ENCODE assay signal across 12 cellular contexts in the genomic region with DNA sequence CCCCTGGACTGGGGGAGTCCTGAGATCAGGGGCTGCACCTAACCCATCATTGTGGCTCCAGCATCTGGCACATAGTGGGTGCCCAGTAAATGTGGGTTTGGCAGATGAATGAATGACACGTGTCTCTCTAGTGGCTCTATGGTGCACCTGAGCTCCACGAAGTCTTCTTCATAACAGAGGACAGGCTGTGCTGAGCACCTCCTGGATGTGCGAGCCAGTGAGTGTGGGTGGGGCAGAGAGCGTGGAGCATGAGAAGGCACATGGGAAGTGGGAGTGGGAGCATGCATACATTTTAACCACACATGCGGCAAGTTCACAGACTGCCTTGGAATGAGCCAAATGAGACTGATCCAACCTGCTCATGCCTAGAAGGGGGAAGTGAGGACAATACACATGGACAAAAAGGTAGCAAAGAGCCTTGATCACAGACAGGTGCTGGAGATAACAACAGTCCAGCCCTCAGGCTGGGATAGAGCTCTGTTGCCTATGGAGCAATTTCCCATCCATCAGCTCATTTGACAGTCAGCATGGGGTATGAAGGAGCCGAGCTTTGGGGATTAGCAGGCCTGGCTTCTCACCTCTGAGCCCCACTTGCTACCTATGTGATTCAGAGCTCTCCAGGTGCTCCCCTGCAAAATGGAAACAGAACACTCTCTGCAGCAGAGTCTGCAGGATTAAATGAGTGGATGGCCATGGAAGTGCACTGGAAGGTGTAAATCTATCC.
"Had no signal": no experiment of that assay in that cellular context is flagged by ENCODE, and none has a peak within 500 bp of the region (broad histone marks: within the 10 kb centered on the region; RNA-seq: fewer than 3 reads in every experiment).

No MANE protein-coding gene starts in this region.

- DNase-seq: activated CD4-positive, alpha-beta T cell treated with anti-CD3 and anti-CD28 coated beads for 4 hours; activated CD8-positive, alpha-beta T cell treated with anti-CD3 and anti-CD28 coated beads, Interleukin-2, amount 10 ng/mL, durations not matched to agents 7 days and 5 days; activated naive CD4-positive, alpha-beta T cell treated with anti-CD3 and anti-CD28 coated beads for 36 hours; mammary epithelial cell; stimulated activated CD4-positive, alpha-beta T cell treated with anti-CD3 and anti-CD28 coated beads, Interleukin-12 subunit alpha, Interleukin-12 subunit beta, amount 100 ng/mL, for 4 hours; stimulated activated naive CD4-positive, alpha-beta T cell; substantia nigra; SW 1271; T-helper 9 cell; trophoblast cell had no signal

- H3K4me3 ChIP-seq: cardiac muscle cell had no signal

- ATAC-seq: activated CD8-positive, alpha-beta T cell treated with anti-CD3 and anti-CD28 coated beads, Interleukin-2, amount 10 ng/mL, durations not matched to agents 7 days and 5 days had no signal

- H3K27ac ChIP-seq: cardiac muscle cell had no signal

- H3K27me3 ChIP-seq: cardiac muscle cell had no signal

- H3K36me3 ChIP-seq: cardiac muscle cell had no signal

- FAIRE-seq: colon had no signal
